8 cellular contexts compared by ENCODE assay signal in genomic region chr18:36186461-36187137, GRCh38. TPM values are rescaled to one million over a fixed set of nuclear protein-coding genes. Genes with fewer than 3 reads are reported as not detected.
A peak's percentile ranks its signal among the peaks of the same experiment; 100 is the strongest.
DNase-seq lines count a peak whose midpoint lies in the region; ATAC-seq and TF ChIP-seq lines count a peak whose summit lies in the region.

No MANE protein-coding gene starts in this region.

- 10% methylated on average over 42 of the region's 42 CpGs for WGBS in right cardiac atrium

- H3K27ac ChIP-seq in right cardiac atrium (ENCODE audit: low read length) (no peak overlapping the region), gastrocnemius medialis (peak overlapping the region in 1 of 4 donors; percentile 4)

- H3K9me3 ChIP-seq in right cardiac atrium (ENCODE audit: control insufficient read depth, low read length) (no peaks in the 10 kb centered on the region), gastrocnemius medialis (no peaks in the 10 kb centered on the region)

- no peaks in the 10 kb centered on the region for H3K27me3 ChIP-seq in right cardiac atrium (ENCODE audit: control insufficient read depth, insufficient read depth)
- H3K27me3 ChIP-seq in gastrocnemius medialis, result peaks cover 5 to 19% (median 19%) of the 10 kb centered on the region in 3 donors

- no peaks in the 10 kb centered on the region for H3K9me3 Mint-ChIP-seq in activated T-helper 17 cell treated with anti-CD3 and anti-CD28 coated beads, Interleukin-2, amount 50 U/mL, for 72 hours

- no peaks in the 10 kb centered on the region for H3K36me3 Mint-ChIP-seq in activated T-helper 17 cell treated with anti-CD3 and anti-CD28 coated beads, Interleukin-2, amount 50 U/mL, for 72 hours (ENCODE audit: low read depth)

- H3K4me1 Mint-ChIP-seq in activated T-helper 17 cell treated with anti-CD3 and anti-CD28 coated beads, Interleukin-2, amount 50 U/mL, for 72 hours, result no peaks in the 10 kb centered on the region

- H3K4me3 Mint-ChIP-seq in activated T-helper 17 cell treated with anti-CD3 and anti-CD28 coated beads, Interleukin-2, amount 50 U/mL, for 72 hours, result peak overlapping the region; percentile 65

- H3K4me3 ChIP-seq in right cardiac atrium (ENCODE audit: low read length), result peak overlapping the region; percentile 81
- peak overlapping the region; percentile 66 to 83 (median 75) for H3K4me3 ChIP-seq in gastrocnemius medialis

- in situ Hi-C loops in gastrocnemius medialis (cut with MboI; ENCODE audit: low sequenced_read_pairs in 4 of 4), result no loop called here

- no peak overlapping the region for H3K27ac Mint-ChIP-seq in activated T-helper 17 cell treated with anti-CD3 and anti-CD28 coated beads, Interleukin-2, amount 50 U/mL, for 72 hours

- peak; percentile 44 for ATAC-seq in activated T-helper 17 cell treated with anti-CD3 and anti-CD28 coated beads, Interleukin-2, amount 50 U/mL, for 72 hours (replicated peaks)
- ATAC-seq in right cardiac atrium, result peak; percentile 55 to 72
- peak in 1 of 2 donors; percentile 8 for ATAC-seq in gastrocnemius medialis
- ATAC-seq in GM18502 (IDR thresholded peaks at IDR 0.05; ENCODE audit: poor library complexity, unreplicated experiment), result no peak

- TF ChIP-seq CTCF in gastrocnemius medialis (IDR thresholded peaks at IDR 0.05 in 4 of 5, conservative IDR thresholded peaks at IDR 0.05 in 1 of 5), result no peak

- TF ChIP-seq POLR2A in gastrocnemius medialis (IDR thresholded peaks at IDR 0.05), result no peak

- DNase-seq in D341Med (ENCODE audit: low spot score) (peak; percentile 51), HT1080 (ENCODE audit: low read depth) (peak; percentile 34), right cardiac atrium (peak; percentile 50 to 75 (median 72)), gastrocnemius medialis (peak in 1 of 2 donors; percentile 15), NCI-H524 (lab: John Stamatoyannopoulos, UW) (no peak), NCI-H446 treated with DMSO at 0.1 percent for 48 hours (lab: John Stamatoyannopoulos, UW) (no peak)

- H3K4me1 ChIP-seq in right cardiac atrium (ENCODE audit: control insufficient read depth, insufficient read depth, low read length) (no peaks in the 10 kb centered on the region), gastrocnemius medialis (peaks cover 4 to 8% of the 10 kb centered on the region in 2 donors)

- intact Hi-C loops in right cardiac atrium (cut with DNase I), result loop anchor here in 1 of 4 donors (10.0 kb wide), 1 partner anchor 88 kb away; no protein-coding TSS in a partner anchor
- intact Hi-C loops in gastrocnemius medialis (cut with DNase I; ENCODE audit: low total_unique reads), result loop anchor here (5.0 to 10.0 kb wide), 3 partner anchors 98 to 386 kb away; partner anchors contain the start of gene RPRD1A

- no peaks in the 10 kb centered on the region for H3K36me3 ChIP-seq in gastrocnemius medialis

- peaks cover 19% of the 10 kb centered on the region for H3K27me3 Mint-ChIP-seq in activated T-helper 17 cell treated with anti-CD3 and anti-CD28 coated beads, Interleukin-2, amount 50 U/mL, for 72 hours

RNA-seq across cellular contexts. Expression of gene MOCOS, which starts 0.7 kb away (rescaled TPM):
- 9.2 and 12.2 TPM in 2 replicates for total RNA-seq in HT1080 (2014; rRNA removed; shearing (Covaris generic))
- 14.5 and 16.0 TPM in 2 replicates for polyA plus RNA-seq in HT1080 (2015; cell fraction: cytosol; rRNA removed)
- polyA plus RNA-seq in HT1080 (2015; cell fraction: nucleus; rRNA removed), result 25.6 and 26.0 TPM in 2 replicates
- total RNA-seq in activated T-helper 17 cell treated with anti-CD3 and anti-CD28 coated beads, Interleukin-2, amount 50 U/mL, for 72 hours, result under 1 TPM; 0.19 TPM
- under 1 TPM; 0.57 to 0.64 (median 0.59) TPM for total RNA-seq in right cardiac atrium
- polyA plus RNA-seq in right cardiac atrium, result 0.14 TPM
- 1 to 10 TPM in 1 of 4 donors, under 1 TPM in 3; 0.46 to 2.8 (median 0.73) TPM for total RNA-seq in gastrocnemius medialis

RNA-seq across cellular contexts. Expression of gene ELP2, which starts 56.9 kb away (rescaled TPM):
- 149 and 177 TPM in 2 replicates for total RNA-seq in HT1080 (2014; rRNA removed; shearing (Covaris generic))
- polyA plus RNA-seq in HT1080 (2015; cell fraction: cytosol; rRNA removed), result 75.2 and 81.7 TPM in 2 replicates
- 232 and 234 TPM in 2 replicates for polyA plus RNA-seq in HT1080 (2015; cell fraction: nucleus; rRNA removed)
- 10 to 100 TPM; 78.3 to 95.8 TPM for total RNA-seq in activated T-helper 17 cell treated with anti-CD3 and anti-CD28 coated beads, Interleukin-2, amount 50 U/mL, for 72 hours
- total RNA-seq in right cardiac atrium (10 to 100 TPM; 48.9 to 56.6 (median 55.0) TPM), gastrocnemius medialis (10 to 100 TPM; 23.7 to 51.0 (median 42.8) TPM)
- polyA plus RNA-seq in right cardiac atrium, result 31.4 TPM

RNA-seq across cellular contexts. Expression of gene SLC39A6, which starts 57.5 kb away (rescaled TPM):
- 61.7 and 72.5 TPM in 2 replicates for total RNA-seq in HT1080 (2014; rRNA removed; shearing (Covaris generic))
- polyA plus RNA-seq in HT1080 (2015; cell fraction: cytosol; rRNA removed), result 52.9 and 64.3 TPM in 2 replicates
- polyA plus RNA-seq in HT1080 (2015; cell fraction: nucleus; rRNA removed), result 59.3 and 60.2 TPM in 2 replicates
- total RNA-seq in activated T-helper 17 cell treated with anti-CD3 and anti-CD28 coated beads, Interleukin-2, amount 50 U/mL, for 72 hours, result 10 to 100 TPM; 29.2 to 41.7 TPM
- total RNA-seq in right cardiac atrium (10 to 100 TPM; 12.3 to 17.1 (median 14.5) TPM), gastrocnemius medialis (10 to 100 TPM; 16.7 to 24.7 (median 18.3) TPM)
- 5.5 TPM for polyA plus RNA-seq in right cardiac atrium

Comparison
In these comparisons a context has a peak if more than half of its experiments do, and no peak if none do; other contexts are left out.
1. DNase-seq: peak in D341Med (single experiment), HT1080 (single experiment) and right cardiac atrium (3 of 3); none in NCI-H524 (0 of 2) and NCI-H446 treated with DMSO at 0.1 percent for 48 hours (single experiment).